In the genomic region with DNA sequence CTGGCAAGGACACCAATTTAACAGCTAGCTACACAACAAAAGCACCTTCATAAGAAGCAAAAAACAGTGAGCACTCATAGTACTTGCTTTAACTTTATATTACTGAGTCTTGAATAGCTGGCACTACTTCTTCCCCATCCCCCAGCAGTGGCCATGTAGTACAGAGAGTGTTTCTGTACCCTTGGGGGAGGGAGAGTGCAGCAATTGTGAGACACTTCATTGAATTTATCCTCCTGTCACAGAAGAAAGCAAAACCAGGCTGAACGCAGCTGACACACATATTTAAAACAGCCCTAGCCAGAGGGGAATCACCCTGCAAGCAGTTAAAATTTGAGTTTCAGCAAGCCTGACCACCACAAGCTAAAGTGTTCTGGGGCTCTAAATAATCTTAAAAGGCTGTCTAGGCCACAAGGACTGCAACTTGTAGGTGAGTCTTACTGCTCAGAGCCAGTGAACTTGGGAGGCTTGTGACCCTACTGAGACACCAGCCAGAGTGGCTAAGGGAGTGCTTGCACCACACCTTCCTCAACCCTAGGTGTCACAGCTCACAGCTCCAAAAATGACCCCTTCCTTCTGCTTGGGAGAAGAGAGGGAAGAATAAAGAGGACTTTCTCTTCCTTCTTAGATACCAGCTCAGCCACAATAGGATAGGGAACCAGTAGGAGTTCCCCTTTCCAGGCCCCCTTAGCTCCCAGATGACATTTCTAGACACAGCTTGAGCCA, we compare ENCODE assay signal across 15 cellular contexts.
A peak's percentile ranks its signal among the peaks of the same experiment; 100 is the strongest.
DNase-seq lines count a peak whose midpoint lies in the region; TF ChIP-seq lines count a peak whose summit lies in the region.
"Had no signal": no experiment of that assay in that cellular context is flagged by ENCODE, and none has a peak within 500 bp of the region (broad histone marks: within the 10 kb centered on the region; RNA-seq: fewer than 3 reads in every experiment).

No MANE protein-coding gene starts in this region.

- H3K9me3 Mint-ChIP-seq in glutamatergic neuron (ENCODE audit: unreplicated experiment) (peaks cover 10% of the 10 kb centered on the region), nephron (no peaks in the 10 kb centered on the region)
- H3K9me3 Mint-ChIP-seq in activated CD4-positive, alpha-beta T cell treated with anti-CD3 and anti-CD28 coated beads, Interleukin-2, amount 10 ng/mL, durations not matched to agents 24 days and 14 days = no peaks in the 10 kb centered on the region
- H3K9me3 Mint-ChIP-seq in activated naive CD4-positive, alpha-beta T cell treated with anti-CD3 and anti-CD28 coated beads for 36 hours = peaks cover 2% of the 10 kb centered on the region

- H3K36me3 ChIP-seq in cardiac muscle cell (no peaks in the 10 kb centered on the region), right atrium auricular region (no peaks in the 10 kb centered on the region), thyroid gland (no peaks in the 10 kb centered on the region)
- H3K36me3 ChIP-seq: thoracic aorta had no signal

- TF ChIP-seq CTCF in cardiac muscle cell (IDR thresholded peaks at IDR 0.05; ENCODE audit: low read depth, low read length) (no peak), right atrium auricular region (IDR thresholded peaks at IDR 0.05) (no peak), glutamatergic neuron (IDR thresholded peaks at IDR 0.05; ENCODE audit: partially characterized antibody, unreplicated experiment) (no peak), nephron (IDR thresholded peaks at IDR 0.05; ENCODE audit: unreplicated experiment in 3 of 3) (no peak), thyroid gland (IDR thresholded peaks at IDR 0.05) (no peak)

- peak overlapping the region; percentile 32 for H3K4me3 Mint-ChIP-seq in glutamatergic neuron (ENCODE audit: unreplicated experiment)
- H3K4me3 Mint-ChIP-seq in nephron = no peak overlapping the region
- no peak overlapping the region for H3K4me3 Mint-ChIP-seq in activated CD4-positive, alpha-beta T cell treated with anti-CD3 and anti-CD28 coated beads, Interleukin-2, amount 10 ng/mL, durations not matched to agents 24 days and 14 days
- no peak overlapping the region for H3K4me3 Mint-ChIP-seq in activated naive CD4-positive, alpha-beta T cell treated with anti-CD3 and anti-CD28 coated beads for 36 hours
- H3K4me3 Mint-ChIP-seq: activated naive CD8-positive, alpha-beta T cell treated with anti-CD3 and anti-CD28 coated beads, Interleukin-2, amount 50 U/mL, for 24 hours; natural killer cell had no signal

- peaks cover 2% of the 10 kb centered on the region for H3K27me3 Mint-ChIP-seq in glutamatergic neuron (ENCODE audit: unreplicated experiment)
- no peaks in the 10 kb centered on the region for H3K27me3 Mint-ChIP-seq in nephron (ENCODE audit: low read depth)
- H3K27me3 Mint-ChIP-seq in activated CD4-positive, alpha-beta T cell treated with anti-CD3 and anti-CD28 coated beads, Interleukin-2, amount 10 ng/mL, durations not matched to agents 24 days and 14 days = no peaks in the 10 kb centered on the region
- no peaks in the 10 kb centered on the region for H3K27me3 Mint-ChIP-seq in activated naive CD4-positive, alpha-beta T cell treated with anti-CD3 and anti-CD28 coated beads for 36 hours (ENCODE audit: low read depth)
- H3K27me3 Mint-ChIP-seq: activated naive CD8-positive, alpha-beta T cell treated with anti-CD3 and anti-CD28 coated beads, Interleukin-2, amount 50 U/mL, for 24 hours had no signal

- H3K4me3 ChIP-seq in cardiac muscle cell (no peak overlapping the region), right atrium auricular region (no peak overlapping the region), thyroid gland (replicated peaks in 1 of 3) (no peak overlapping the region)
- H3K4me3 ChIP-seq: thoracic aorta had no signal

- H3K27ac ChIP-seq in cardiac muscle cell (peak overlapping the region; percentile 70), right atrium auricular region (no peak overlapping the region), thyroid gland (no peak overlapping the region)
- H3K27ac ChIP-seq: thoracic aorta had no signal

- no peak for TF ChIP-seq POLR2A in thyroid gland (IDR thresholded peaks at IDR 0.05)

- intact Hi-C loops in activated CD4-positive, alpha-beta T cell treated with anti-CD3 and anti-CD28 coated beads, Interleukin-2, amount 10 ng/mL, durations not matched to agents 24 days and 14 days (cut with micrococcal nuclease) = no loop called here
- intact Hi-C loops in thyroid gland (cut with DNase I) = no loop called here
- intact Hi-C loops in activated naive CD4-positive, alpha-beta T cell treated with anti-CD3 and anti-CD28 coated beads for 36 hours (cut with micrococcal nuclease) = no loop called here

- peaks cover 12% of the 10 kb centered on the region for H3K4me1 ChIP-seq in cardiac muscle cell (ENCODE audit: low read depth)
- H3K4me1 ChIP-seq in right atrium auricular region = peaks cover 0 to 10% of the 10 kb centered on the region in 2 donors
- H3K4me1 ChIP-seq in thyroid gland = no peaks in the 10 kb centered on the region

- H3K9me3 ChIP-seq in cardiac muscle cell (ENCODE audit: low read depth) (no peaks in the 10 kb centered on the region), right atrium auricular region (no peaks in the 10 kb centered on the region), thyroid gland (no peaks in the 10 kb centered on the region)
- H3K9me3 ChIP-seq: thoracic aorta had no signal

- 23 to 25% methylated on average over 1 of the region's 1 CpG for WGBS in thyroid gland, 2 donors

- no peaks in the 10 kb centered on the region for H3K36me3 Mint-ChIP-seq in glutamatergic neuron (ENCODE audit: unreplicated experiment)
- no peaks in the 10 kb centered on the region for H3K36me3 Mint-ChIP-seq in nephron (ENCODE audit: low read depth)
- no peaks in the 10 kb centered on the region for H3K36me3 Mint-ChIP-seq in activated CD4-positive, alpha-beta T cell treated with anti-CD3 and anti-CD28 coated beads, Interleukin-2, amount 10 ng/mL, durations not matched to agents 24 days and 14 days (ENCODE audit: low read depth)
- H3K36me3 Mint-ChIP-seq in activated naive CD4-positive, alpha-beta T cell treated with anti-CD3 and anti-CD28 coated beads for 36 hours (ENCODE audit: low read depth) = no peaks in the 10 kb centered on the region

- DNase-seq in cardiac muscle cell (ENCODE audit: low read depth in 1 of 2, low spot score in 1 of 2) = peak in 1 of 2 donors; percentile 18
- DNase-seq in right atrium auricular region (ENCODE audit: low spot score) = no peak
- DNase-seq in glutamatergic neuron = no peak
- DNase-seq in activated CD4-positive, alpha-beta T cell treated with anti-CD3 and anti-CD28 coated beads, Interleukin-2, amount 10 ng/mL, durations not matched to agents 24 days and 14 days = no peak
- no peak for DNase-seq in thyroid gland
- no peak for DNase-seq in activated naive CD4-positive, alpha-beta T cell treated with anti-CD3 and anti-CD28 coated beads for 36 hours
- DNase-seq in NCI-H748 (lab: John Stamatoyannopoulos, UW; ENCODE audit: unreplicated experiment) = no peak
- DNase-seq: activated CD4-positive, CD25-positive, alpha-beta regulatory T cell treated with anti-CD3 and anti-CD28 coated beads, Interleukin-2, amount 50 U/mL, for 72 hours; activated naive CD8-positive, alpha-beta T cell treated with anti-CD3 and anti-CD28 coated beads, Interleukin-2, amount 50 U/mL, for 24 hours; Calu3; natural killer cell; small intestine; SW 1271 had no signal

- peaks cover 30% of the 10 kb centered on the region for H3K4me1 Mint-ChIP-seq in glutamatergic neuron (ENCODE audit: low read depth, unreplicated experiment)
- H3K4me1 Mint-ChIP-seq in nephron = peaks cover 10% of the 10 kb centered on the region
- H3K4me1 Mint-ChIP-seq in activated CD4-positive, alpha-beta T cell treated with anti-CD3 and anti-CD28 coated beads, Interleukin-2, amount 10 ng/mL, durations not matched to agents 24 days and 14 days = no peaks in the 10 kb centered on the region
- H3K4me1 Mint-ChIP-seq in activated naive CD4-positive, alpha-beta T cell treated with anti-CD3 and anti-CD28 coated beads for 36 hours (ENCODE audit: low read depth) = no peaks in the 10 kb centered on the region
- H3K4me1 Mint-ChIP-seq: activated naive CD8-positive, alpha-beta T cell treated with anti-CD3 and anti-CD28 coated beads, Interleukin-2, amount 50 U/mL, for 24 hours; natural killer cell had no signal

- CTCF ChIA-PET in activated naive CD4-positive, alpha-beta T cell treated with anti-CD3 and anti-CD28 coated beads for 36 hours (lab: Charles Lee) = no interaction called here

- no peaks in the 10 kb centered on the region for H3K27me3 ChIP-seq in cardiac muscle cell
- H3K27me3 ChIP-seq in right atrium auricular region = no peaks in the 10 kb centered on the region
- H3K27me3 ChIP-seq in thyroid gland = no peaks in the 10 kb centered on the region

- H3K27ac Mint-ChIP-seq in glutamatergic neuron (ENCODE audit: unreplicated experiment) = peak overlapping the region; percentile 80
- peak overlapping the region; percentile 70 to 79 (median 79) for H3K27ac Mint-ChIP-seq in nephron
- no peak overlapping the region for H3K27ac Mint-ChIP-seq in activated CD4-positive, alpha-beta T cell treated with anti-CD3 and anti-CD28 coated beads, Interleukin-2, amount 10 ng/mL, durations not matched to agents 24 days and 14 days
- no peak overlapping the region for H3K27ac Mint-ChIP-seq in activated naive CD4-positive, alpha-beta T cell treated with anti-CD3 and anti-CD28 coated beads for 36 hours
- H3K27ac Mint-ChIP-seq: activated naive CD8-positive, alpha-beta T cell treated with anti-CD3 and anti-CD28 coated beads, Interleukin-2, amount 50 U/mL, for 24 hours; natural killer cell had no signal

Comparison
In these comparisons a context has a peak if more than half of its experiments do, and no peak if none do; other contexts are left out.
1. H3K27ac Mint-ChIP-seq: peak in glutamatergic neuron (single experiment) and nephron (3 of 3); none in activated CD4-positive, alpha-beta T cell treated with anti-CD3 and anti-CD28 coated beads, Interleukin-2, amount 10 ng/mL, durations not matched to agents 24 days and 14 days (single experiment) and activated naive CD4-positive, alpha-beta T cell treated with anti-CD3 and anti-CD28 coated beads for 36 hours (single experiment).